In genomic region chr15:72200395-72201237, GRCh38 we compare ENCODE assay signal across 12 cellular contexts. TPM values are rescaled to one million over a fixed set of nuclear protein-coding genes. Genes with fewer than 3 reads are reported as not detected.
DNase-seq lines count a peak whose midpoint lies in the region; ATAC-seq and TF ChIP-seq lines count a peak whose summit lies in the region.
"Had no signal": no experiment of that assay in that cellular context is flagged by ENCODE, and none has a peak within 500 bp of the region (broad histone marks: within the 10 kb centered on the region; RNA-seq: fewer than 3 reads in every experiment).

No MANE protein-coding gene starts in this region.

- no peaks in the 10 kb centered on the region for H3K4me1 ChIP-seq in endodermal cell (ENCODE audit: control insufficient read depth, insufficient read depth, low read length)
- H3K4me1 ChIP-seq: pancreas had no signal

- TF ChIP-seq CTCF in RWPE1 (conservative IDR thresholded peaks at IDR 0.05; ENCODE audit: low read depth): no peak
- no peak for TF ChIP-seq CTCF in endodermal cell (conservative IDR thresholded peaks at IDR 0.05)

- POLR2A ChIA-PET in activated CD4-positive, alpha-beta T cell treated with anti-CD3 and anti-CD28 coated beads, Interleukin-2, amount 10 ng/mL, durations not matched to agents 7 days and 5 days (lab: Charles Lee): no interaction called here
- POLR2A ChIA-PET in RWPE1 (lab: Yijun Ruan, JAX; ENCODE audit: low non-redundant PET): interaction anchor here (1.0 to 1.1 kb wide), 2 partner anchors 30 to 31 kb away, joined by 3 to 5 read pairs; no protein-coding TSS in a partner anchor

- peaks cover 9% of the 10 kb centered on the region for H3K27me3 ChIP-seq in endodermal cell (ENCODE audit: control insufficient read depth, insufficient read depth, low read length, poor library complexity, severe bottlenecking)

- H3K27ac Mint-ChIP-seq in activated CD4-positive, alpha-beta T cell treated with anti-CD3 and anti-CD28 coated beads, Interleukin-2, amount 10 ng/mL, durations not matched to agents 7 days and 5 days: peak overlapping the region; percentile 4
- H3K27ac Mint-ChIP-seq in endodermal cell: no peak overlapping the region
- peak overlapping the region; percentile 72 for H3K27ac Mint-ChIP-seq in stimulated activated memory B cell treated with anti-CD40 and anti-IgM and Interleukin-4, amounts not matched to agents 10 μg/mL and 1 μg/mL and 100 μg/mL, for 72 hours

- CTCF ChIA-PET in activated CD4-positive, alpha-beta T cell treated with anti-CD3 and anti-CD28 coated beads, Interleukin-2, amount 10 ng/mL, durations not matched to agents 7 days and 5 days (lab: Charles Lee): interaction anchor here (0.5 to 6.5 kb wide), 8 partner anchors 11 to 330 kb away, joined by 3 to 36 read pairs (median 4); no protein-coding TSS in a partner anchor
- CTCF ChIA-PET in RWPE1 (lab: Yijun Ruan, JAX): interaction anchor here (0.5 to 1.5 kb wide), 7 partner anchors 10 to 474 kb away, joined by 3 to 10 read pairs (median 5); partner anchors contain the start of gene PKM

- 89 to 96% methylated on average over 7 to 15 of the region's 15 CpGs for WGBS in endodermal cell (ENCODE audit: insufficient coverage in 1 of 2, insufficient read length in 1 of 2), 2 experiments

- no peaks in the 10 kb centered on the region for H3K9me3 ChIP-seq in endodermal cell (ENCODE audit: control insufficient read depth, low read length)
- H3K9me3 ChIP-seq: body of pancreas, pancreas had no signal

- DNase-seq in activated CD4-positive, alpha-beta T cell treated with anti-CD3 and anti-CD28 coated beads, Interleukin-2, amount 10 ng/mL, durations not matched to agents 7 days and 5 days: no peak
- no peak for DNase-seq in activated CD4-positive, alpha-beta T cell treated with anti-CD3 and anti-CD28 coated beads, Interleukin-2, amount 50 U/mL, for 1 hour
- DNase-seq in RWPE1 (ENCODE audit: low spot score) (no peak), endodermal cell (peak; percentile 47), NCI-H146 (lab: John Stamatoyannopoulos, UW) (no peak), SIG-M5 (lab: John Stamatoyannopoulos, UW) (no peak)
- DNase-seq: GF-D8, NCI-H446 treated with DMSO at 0.1 percent for 48 hours had no signal

- ATAC-seq in stimulated activated memory B cell treated with anti-CD40 and anti-IgM and Interleukin-4, amounts not matched to agents 10 μg/mL and 1 μg/mL and 100 μg/mL, for 72 hours: no peak
- ATAC-seq in HG03159 (IDR thresholded peaks at IDR 0.05; ENCODE audit: unreplicated experiment): no peak

- no peaks in the 10 kb centered on the region for H3K9me3 Mint-ChIP-seq in activated CD4-positive, alpha-beta T cell treated with anti-CD3 and anti-CD28 coated beads, Interleukin-2, amount 10 ng/mL, durations not matched to agents 7 days and 5 days
- no peaks in the 10 kb centered on the region for H3K9me3 Mint-ChIP-seq in endodermal cell
- H3K9me3 Mint-ChIP-seq in stimulated activated memory B cell treated with anti-CD40 and anti-IgM and Interleukin-4, amounts not matched to agents 10 μg/mL and 1 μg/mL and 100 μg/mL, for 72 hours: no peaks in the 10 kb centered on the region

- peaks cover 17% of the 10 kb centered on the region for H3K4me1 Mint-ChIP-seq in activated CD4-positive, alpha-beta T cell treated with anti-CD3 and anti-CD28 coated beads, Interleukin-2, amount 10 ng/mL, durations not matched to agents 7 days and 5 days
- peaks cover 4% of the 10 kb centered on the region for H3K4me1 Mint-ChIP-seq in endodermal cell
- peaks cover 61% of the 10 kb centered on the region for H3K4me1 Mint-ChIP-seq in stimulated activated memory B cell treated with anti-CD40 and anti-IgM and Interleukin-4, amounts not matched to agents 10 μg/mL and 1 μg/mL and 100 μg/mL, for 72 hours

- peaks cover 73% of the 10 kb centered on the region for H3K36me3 ChIP-seq in endodermal cell (ENCODE audit: control insufficient read depth, insufficient read depth, low read length)

- no peak overlapping the region for H3K4me3 ChIP-seq in endodermal cell (ENCODE audit: low read length)
- H3K4me3 ChIP-seq: body of pancreas, pancreas had no signal

- H3K36me3 Mint-ChIP-seq in activated CD4-positive, alpha-beta T cell treated with anti-CD3 and anti-CD28 coated beads, Interleukin-2, amount 10 ng/mL, durations not matched to agents 7 days and 5 days (ENCODE audit: low read depth): peaks cover 67% of the 10 kb centered on the region
- peaks cover 68% of the 10 kb centered on the region for H3K36me3 Mint-ChIP-seq in endodermal cell (ENCODE audit: low read depth)
- H3K36me3 Mint-ChIP-seq in stimulated activated memory B cell treated with anti-CD40 and anti-IgM and Interleukin-4, amounts not matched to agents 10 μg/mL and 1 μg/mL and 100 μg/mL, for 72 hours: peaks cover 68% of the 10 kb centered on the region

- H3K4me3 Mint-ChIP-seq in activated CD4-positive, alpha-beta T cell treated with anti-CD3 and anti-CD28 coated beads, Interleukin-2, amount 10 ng/mL, durations not matched to agents 7 days and 5 days: no peak overlapping the region
- H3K4me3 Mint-ChIP-seq in endodermal cell: no peak overlapping the region
- peak overlapping the region; percentile 29 for H3K4me3 Mint-ChIP-seq in stimulated activated memory B cell treated with anti-CD40 and anti-IgM and Interleukin-4, amounts not matched to agents 10 μg/mL and 1 μg/mL and 100 μg/mL, for 72 hours

- H3K27me3 Mint-ChIP-seq in activated CD4-positive, alpha-beta T cell treated with anti-CD3 and anti-CD28 coated beads, Interleukin-2, amount 10 ng/mL, durations not matched to agents 7 days and 5 days: peaks cover 15% of the 10 kb centered on the region
- H3K27me3 Mint-ChIP-seq in endodermal cell (ENCODE audit: insufficient read depth): peaks cover 15% of the 10 kb centered on the region
- H3K27me3 Mint-ChIP-seq in stimulated activated memory B cell treated with anti-CD40 and anti-IgM and Interleukin-4, amounts not matched to agents 10 μg/mL and 1 μg/mL and 100 μg/mL, for 72 hours: peaks cover 24% of the 10 kb centered on the region

- H3K27ac ChIP-seq in RWPE1 (peak overlapping the region; percentile 95), endodermal cell (ENCODE audit: low read depth, low read length) (no peak overlapping the region)
- H3K27ac ChIP-seq: body of pancreas, pancreas had no signal

- H3K9ac ChIP-seq in endodermal cell (ENCODE audit: extremely low read depth, low read length, poor library complexity, severe bottlenecking): no peak overlapping the region

RNA-seq across cellular contexts. Expression of gene GRAMD2A, which starts 3.0 kb away (rescaled TPM):
- total RNA-seq in activated CD4-positive, alpha-beta T cell treated with anti-CD3 and anti-CD28 coated beads, Interleukin-2, amount 10 ng/mL, durations not matched to agents 7 days and 5 days: not detected
- total RNA-seq in endodermal cell: 1 to 10 TPM; 2.0 TPM
- 1.0 TPM for polyA plus RNA-seq in endodermal cell (2013, experiment 1 of 2)
- polyA plus RNA-seq in endodermal cell (2013, experiment 2 of 2): 0.54 TPM

RNA-seq across cellular contexts. Expression of gene PKM, which starts 30.4 kb away (rescaled TPM):
- total RNA-seq in activated CD4-positive, alpha-beta T cell treated with anti-CD3 and anti-CD28 coated beads, Interleukin-2, amount 10 ng/mL, durations not matched to agents 7 days and 5 days: 1,000 to 10,000 TPM; 1,098 to 1,149 TPM
- total RNA-seq in endodermal cell: 1,000 to 10,000 TPM; 2,197 to 2,355 TPM
- polyA plus RNA-seq in endodermal cell (2013, experiment 1 of 2): 1,203 TPM
- polyA plus RNA-seq in endodermal cell (2013, experiment 2 of 2): 1,289 TPM
